In genomic region chr5:31702709-31703108, GRCh38 we compare ENCODE assay signal across 19 cellular contexts.
DNase-seq lines count a peak whose midpoint lies in the region; ATAC-seq lines count a peak whose summit lies in the region.
"Had no signal": no experiment of that assay in that cellular context is flagged by ENCODE, and none has a peak within 500 bp of the region (broad histone marks: within the 10 kb centered on the region; RNA-seq: fewer than 3 reads in every experiment).

No MANE protein-coding gene starts in this region.

- peak; percentile 37 for ATAC-seq in Right ventricle myocardium inferior
- no peak for ATAC-seq in right cardiac atrium
- ATAC-seq in sciatic nerve, result peak; percentile 93
- no peak for ATAC-seq in activated naive CD4-positive, alpha-beta T cell treated with anti-CD3 and anti-CD28 coated beads, Interleukin-2, amount 50 U/mL, for 72 hours

- H3K36me3 ChIP-seq in adipocyte (ENCODE audit: control insufficient read depth, insufficient read depth, low read length, severe bottlenecking), result no peaks in the 10 kb centered on the region
- H3K36me3 ChIP-seq: BE2C had no signal

- 62% methylated on average over 2 of the region's 2 CpGs for WGBS in right cardiac atrium

- no peak overlapping the region for H3K9ac ChIP-seq in adipocyte (ENCODE audit: low read length)

- H3K4me1 ChIP-seq in right cardiac atrium (ENCODE audit: control insufficient read depth, insufficient read depth, low read length) (peaks cover 1% of the 10 kb centered on the region), adipocyte (ENCODE audit: control insufficient read depth, insufficient read depth, low read length) (no peaks in the 10 kb centered on the region)

- H3K27me3 ChIP-seq in right cardiac atrium (ENCODE audit: control insufficient read depth, insufficient read depth) (no peaks in the 10 kb centered on the region), adipocyte (replicated peaks; ENCODE audit: control insufficient read depth, insufficient read depth, low read length) (peaks cover 17% of the 10 kb centered on the region)
- H3K27me3 ChIP-seq: BE2C had no signal

- no peak overlapping the region for H3K27ac Mint-ChIP-seq in activated naive CD4-positive, alpha-beta T cell treated with anti-CD3 and anti-CD28 coated beads, Interleukin-2, amount 50 U/mL, for 72 hours
- H3K27ac Mint-ChIP-seq: CD4-positive, CD25-positive, alpha-beta regulatory T cell had no signal

- no peaks in the 10 kb centered on the region for H3K36me3 Mint-ChIP-seq in activated naive CD4-positive, alpha-beta T cell treated with anti-CD3 and anti-CD28 coated beads, Interleukin-2, amount 50 U/mL, for 72 hours
- H3K36me3 Mint-ChIP-seq: CD4-positive, CD25-positive, alpha-beta regulatory T cell had no signal

- H3K27ac ChIP-seq in right cardiac atrium (ENCODE audit: low read length), result no peak overlapping the region
- H3K27ac ChIP-seq: 22Rv1 had no signal

- H3K9me3 ChIP-seq in right cardiac atrium (ENCODE audit: control insufficient read depth, low read length) (no peaks in the 10 kb centered on the region), adipocyte (ENCODE audit: control insufficient read depth, low read length) (no peaks in the 10 kb centered on the region)
- H3K9me3 ChIP-seq: BE2C had no signal

- no peak for DNase-seq in Right ventricle myocardium inferior (ENCODE audit: missing footprints)
- DNase-seq in right cardiac atrium, result no peak
- peak; percentile 12 for DNase-seq in adipocyte (ENCODE audit: low read depth)
- peak; percentile 76 for DNase-seq in left kidney (ENCODE audit: low read depth, low spot score)
- DNase-seq in sciatic nerve (ENCODE audit: low spot score), result no peak
- no peak for DNase-seq in activated naive CD4-positive, alpha-beta T cell treated with anti-CD3 and anti-CD28 coated beads, Interleukin-2, amount 50 U/mL, for 72 hours (ENCODE audit: low spot score in 2 of 2)
- no peak for DNase-seq in activated CD4-positive, alpha-beta T cell treated with anti-CD3 and anti-CD28 coated beads for 4 hours
- no peak for DNase-seq in activated gamma-delta T cell treated with Interleukin-2 at 50 U/mL for 16 hours
- DNase-seq: BE2C; CD4-positive, CD25-positive, alpha-beta regulatory T cell; COR-L47; GF-D8; HCEC 1CT; IMR-90; NCI-H1436; NCI-H1930; NCI-H345; NCI-H524 treated with DMSO at 0.1 percent for 48 hours had no signal

- intact Hi-C loops in Right ventricle myocardium inferior (cut with DNase I), result loop anchor here (5.0 kb wide), 1 partner anchor 80 kb away; no protein-coding TSS in a partner anchor
- intact Hi-C loops in right cardiac atrium (cut with DNase I), result no loop called here
- intact Hi-C loops in sciatic nerve (cut with DNase I), result no loop called here

- H3K4me3 ChIP-seq in right cardiac atrium (ENCODE audit: low read length) (no peak overlapping the region), adipocyte (ENCODE audit: low read length) (no peak overlapping the region)

- H3K9me3 Mint-ChIP-seq in activated naive CD4-positive, alpha-beta T cell treated with anti-CD3 and anti-CD28 coated beads, Interleukin-2, amount 50 U/mL, for 72 hours, result no peaks in the 10 kb centered on the region

Comparison
In these comparisons a context has a peak if more than half of its experiments do, and no peak if none do; other contexts are left out.
1. ATAC-seq: peak in Right ventricle myocardium inferior (single experiment) and sciatic nerve (single experiment); none in right cardiac atrium (0 of 2) and activated naive CD4-positive, alpha-beta T cell treated with anti-CD3 and anti-CD28 coated beads, Interleukin-2, amount 50 U/mL, for 72 hours (0 of 2).
2. DNase-seq: peak in adipocyte (single experiment) and left kidney (single experiment); none in Right ventricle myocardium inferior (single experiment), right cardiac atrium (0 of 3), sciatic nerve (single experiment), activated naive CD4-positive, alpha-beta T cell treated with anti-CD3 and anti-CD28 coated beads, Interleukin-2, amount 50 U/mL, for 72 hours (0 of 2), activated CD4-positive, alpha-beta T cell treated with anti-CD3 and anti-CD28 coated beads for 4 hours (0 of 2) and activated gamma-delta T cell treated with Interleukin-2 at 50 U/mL for 16 hours (single experiment).